ENCODE assay signal across 34 cellular contexts in the genomic region with DNA sequence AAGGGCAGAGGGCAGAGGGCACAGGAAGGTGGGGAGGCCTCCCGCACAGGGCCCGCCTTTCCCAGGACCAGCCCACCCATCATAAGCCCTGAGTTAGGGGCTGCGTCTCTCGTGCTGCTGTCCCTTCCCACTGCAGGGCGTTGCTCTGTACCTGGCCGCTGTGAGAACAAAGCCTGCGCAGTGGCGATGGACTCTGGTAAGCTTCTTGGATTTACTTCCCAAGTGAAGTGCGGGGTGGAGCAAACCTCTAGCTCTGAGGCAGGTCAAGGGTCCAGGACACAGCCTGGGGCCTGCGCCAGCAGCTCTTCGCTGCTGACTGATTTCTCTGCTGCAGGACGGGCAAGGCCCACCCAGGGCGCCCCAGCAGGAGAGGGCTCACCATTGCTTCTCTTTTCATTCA. TPM values are rescaled to one million over a fixed set of nuclear protein-coding genes. Genes with fewer than 3 reads are reported as not detected.
"Had no signal": no experiment of that assay in that cellular context is flagged by ENCODE, and none has a peak within 500 bp of the region (broad histone marks: within the 10 kb centered on the region; RNA-seq: fewer than 3 reads in every experiment).

No MANE protein-coding gene starts in this region.

- H3K4me2 ChIP-seq: neural progenitor cell had no signal

- DNase-seq: effector memory CD8-positive, alpha-beta T cell; erythroblast; esophagus squamous epithelium; foreskin melanocyte; glutamatergic neuron; heart right ventricle; hippocampal formation; left colon; left ventricle myocardium superior; midbrain; naive thymus-derived CD4-positive, alpha-beta T cell; nucleus accumbens; ovary; posterior cingulate gyrus; psoas muscle; right cardiac atrium; stimulated activated CD4-positive, alpha-beta T cell treated with anti-CD3 and anti-CD28 coated beads, Interleukin-15, amount 100 ng/mL, for 24 hours; stimulated activated CD4-positive, alpha-beta T cell treated with anti-CD3 and anti-CD28 coated beads, Interleukin-2, amount 100 ng/mL, for 48 hours; stimulated activated naive CD4-positive, alpha-beta T cell; stimulated activated naive CD8-positive, alpha-beta T cell treated with anti-CD3 and anti-CD28 coated beads, Interleukin-15, amount 100 ng/mL, for 72 hours had no signal

- H3K4me1 ChIP-seq: esophagus squamous epithelium, psoas muscle, suprapubic skin, vagina had no signal

- H3K9ac ChIP-seq: neural progenitor cell had no signal

- H3K27ac Mint-ChIP-seq: memory B cell, nephron, neural progenitor cell had no signal

- H3K9me3 Mint-ChIP-seq: effector memory CD8-positive, alpha-beta T cell; memory B cell; naive thymus-derived CD4-positive, alpha-beta T cell; nephron; neural progenitor cell; stimulated activated naive CD8-positive, alpha-beta T cell treated with anti-CD3 and anti-CD28 coated beads, Interleukin-15, amount 100 ng/mL, for 72 hours had no signal

- ATAC-seq: effector memory CD8-positive, alpha-beta T cell; heart right ventricle; left colon; left ventricle myocardium superior; naive thymus-derived CD4-positive, alpha-beta T cell; psoas muscle; right cardiac atrium; stimulated activated naive CD8-positive, alpha-beta T cell treated with anti-CD3 and anti-CD28 coated beads, Interleukin-15, amount 100 ng/mL, for 72 hours had no signal

- H3K27ac ChIP-seq: coronary artery, esophagus squamous epithelium, heart right ventricle, neural progenitor cell, ovary, psoas muscle, skin epidermis, suprapubic skin, thyroid gland, vagina had no signal

- H3K4me3 ChIP-seq: coronary artery, esophagus squamous epithelium, heart right ventricle, lung, neural progenitor cell, ovary, psoas muscle, skin epidermis, suprapubic skin, thyroid gland, vagina had no signal

- H3K36me3 ChIP-seq: neural progenitor cell, ovary, vagina had no signal

- H3K4me3 Mint-ChIP-seq: effector memory CD8-positive, alpha-beta T cell; memory B cell; naive thymus-derived CD4-positive, alpha-beta T cell; nephron; neural progenitor cell; stimulated activated naive CD8-positive, alpha-beta T cell treated with anti-CD3 and anti-CD28 coated beads, Interleukin-15, amount 100 ng/mL, for 72 hours had no signal

- H3K27me3 Mint-ChIP-seq: effector memory CD8-positive, alpha-beta T cell; memory B cell; naive thymus-derived CD4-positive, alpha-beta T cell; stimulated activated naive CD8-positive, alpha-beta T cell treated with anti-CD3 and anti-CD28 coated beads, Interleukin-15, amount 100 ng/mL, for 72 hours had no signal

- H3K27me3 ChIP-seq: esophagus squamous epithelium, heart right ventricle, neural progenitor cell, ovary, suprapubic skin, thyroid gland, vagina had no signal

- H2AFZ ChIP-seq: neural progenitor cell had no signal

- H3K4me1 Mint-ChIP-seq: memory B cell; stimulated activated naive CD8-positive, alpha-beta T cell treated with anti-CD3 and anti-CD28 coated beads, Interleukin-15, amount 100 ng/mL, for 72 hours had no signal

- H3K9me3 ChIP-seq: esophagus squamous epithelium, heart right ventricle, ovary, psoas muscle, suprapubic skin, thyroid gland, vagina had no signal

RNA-seq across cellular contexts. Expression of a gene that starts 23.9 kb away (rescaled TPM):
- total RNA-seq: dermis microvascular lymphatic vessel endothelial cell, esophagus squamous epithelium, kidney epithelial cell, left ventricle myocardium superior, mucosa of gallbladder, ovary, renal cortical epithelial cell, right cardiac atrium, suprapubic skin, ureter, vagina had no signal
- polyA plus RNA-seq: naive thymus-derived CD4-positive, alpha-beta T cell; psoas muscle; right cardiac atrium had no signal
